In the genomic region with DNA sequence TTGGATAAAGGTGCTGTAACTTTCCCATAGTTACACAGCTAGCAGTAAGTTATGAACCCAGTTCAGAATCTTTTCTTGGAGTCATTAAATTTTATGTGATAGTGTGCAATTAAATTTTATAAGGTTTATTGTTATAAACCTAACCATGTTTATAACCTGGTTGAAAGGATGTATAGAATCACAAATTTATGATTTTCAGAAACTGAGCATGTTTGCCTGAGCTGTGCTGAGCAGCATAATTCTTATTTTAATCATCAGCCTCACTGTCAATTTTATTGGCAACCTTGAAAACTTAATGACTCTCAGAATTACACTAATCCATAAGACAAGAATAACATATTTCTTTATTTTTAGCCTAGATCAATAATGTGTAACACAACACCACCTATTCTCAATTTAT, we compare ENCODE assay signal across 20 cellular contexts. TPM values are rescaled to one million over a fixed set of nuclear protein-coding genes. Genes with fewer than 3 reads are reported as not detected.
DNase-seq lines count a peak whose midpoint lies in the region; ATAC-seq and TF ChIP-seq lines count a peak whose summit lies in the region.
"Had no signal": no experiment of that assay in that cellular context is flagged by ENCODE, and none has a peak within 500 bp of the region (broad histone marks: within the 10 kb centered on the region; RNA-seq: fewer than 3 reads in every experiment).

No MANE protein-coding gene starts in this region.

- ATAC-seq in left colon (peak; percentile 86), gastrocnemius medialis (no peak), GM21360 (IDR thresholded peaks at IDR 0.05; ENCODE audit: unreplicated experiment) (no peak)

- CTCF ChIA-PET in HEK293T (lab: Yijun Ruan, JAX), result no interaction called here

- DNase-seq in HEK293T (ENCODE audit: extremely low spot score) (no peak), left colon (no peak), gastrocnemius medialis (no peak), DMS153 (lab: John Stamatoyannopoulos, UW) (no peak), dedifferentiated amniotic fluid mesenchymal stem cell (ENCODE audit: extremely low spot score) (no peak)
- no peak for DNase-seq in activated CD4-positive, alpha-beta T cell treated with anti-CD3 and anti-CD28 coated beads for 1 hour
- DNase-seq: 8988T; ACHN; BE2C; C1 segment of cervical spinal cord; CD4-positive, alpha-beta memory T cell; CD4-positive, CD25-positive, alpha-beta regulatory T cell; CD8-positive, alpha-beta memory T cell; COR-L47; DMS 273 treated with DMSO at 0.1 percent for 48 hours; DMS79 treated with DMSO at 0.1 percent for 48 hours; GF-D8 had no signal

- peaks cover 5 to 7% of the 10 kb centered on the region in 2 donors for H3K4me1 ChIP-seq in gastrocnemius medialis
- H3K4me1 ChIP-seq: BLaER1 had no signal

- no peaks in the 10 kb centered on the region for H3K27me3 ChIP-seq in gastrocnemius medialis
- H3K27me3 ChIP-seq: BE2C, BLaER1 had no signal

- TF ChIP-seq POLR2A in gastrocnemius medialis (IDR thresholded peaks at IDR 0.05), result no peak

- in situ Hi-C loops in gastrocnemius medialis (cut with MboI; ENCODE audit: low sequenced_read_pairs in 4 of 4), result no loop called here

- no peak overlapping the region for H3K4me3 ChIP-seq in gastrocnemius medialis
- H3K4me3 ChIP-seq: BLaER1 had no signal

- H3K36me3 ChIP-seq in gastrocnemius medialis, result no peaks in the 10 kb centered on the region
- H3K36me3 ChIP-seq: BLaER1 had no signal

- POLR2A ChIA-PET in HEK293T (lab: Yijun Ruan, JAX), result no interaction called here

- no peaks in the 10 kb centered on the region for H3K9me3 ChIP-seq in gastrocnemius medialis
- H3K9me3 ChIP-seq: BE2C, BLaER1 had no signal

- H3K27ac ChIP-seq in gastrocnemius medialis, result peak overlapping the region; percentile 5 to 72 (median 50)
- H3K27ac ChIP-seq: BLaER1 had no signal

- intact Hi-C loops in left colon (cut with DNase I, micrococcal nuclease) (no loop called here), gastrocnemius medialis (cut with DNase I; ENCODE audit: low total_unique reads) (loop anchor here (2.0 kb wide), 1 partner anchor 46 kb away; the partner anchor contains the start of gene ADAMTS19)

- no peak for TF ChIP-seq CTCF in gastrocnemius medialis (IDR thresholded peaks at IDR 0.05 in 4 of 5, conservative IDR thresholded peaks at IDR 0.05 in 1 of 5)

TF ChIP-seq in HEK293T, 16 proteins besides CTCF, POLR2A, EP300 and RAD21:
- TF ChIP-seq, protein P1, sequence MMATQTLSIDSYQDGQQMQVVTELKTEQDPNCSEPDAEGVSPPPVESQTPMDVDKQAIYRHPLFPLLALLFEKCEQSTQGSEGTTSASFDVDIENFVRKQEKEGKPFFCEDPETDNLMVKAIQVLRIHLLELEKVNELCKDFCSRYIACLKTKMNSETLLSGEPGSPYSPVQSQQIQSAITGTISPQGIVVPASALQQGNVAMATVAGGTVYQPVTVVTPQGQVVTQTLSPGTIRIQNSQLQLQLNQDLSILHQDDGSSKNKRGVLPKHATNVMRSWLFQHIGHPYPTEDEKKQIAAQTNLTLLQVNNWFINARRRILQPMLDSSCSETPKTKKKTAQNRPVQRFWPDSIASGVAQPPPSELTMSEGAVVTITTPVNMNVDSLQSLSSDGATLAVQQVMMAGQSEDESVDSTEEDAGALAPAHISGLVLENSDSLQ (IDR thresholded peaks at IDR 0.05), result peak; percentile 23
- no peak for TF ChIP-seq SP1 (IDR thresholded peaks at IDR 0.05)

RNA-seq across cellular contexts. Expression of gene ADAMTS19, which starts 46.9 kb away (rescaled TPM):
- under 1 TPM; 0.49 to 0.67 TPM for total RNA-seq in left colon
- total RNA-seq in gastrocnemius medialis, result 1 to 10 TPM in 2 of 4 donors, under 1 TPM in 2; 0.36 to 2.4 (median 0.80) TPM
- total RNA-seq: A673; CD4-positive, alpha-beta memory T cell; CD4-positive, CD25-positive, alpha-beta regulatory T cell; CD8-positive, alpha-beta memory T cell had no signal
